In the genomic region with DNA sequence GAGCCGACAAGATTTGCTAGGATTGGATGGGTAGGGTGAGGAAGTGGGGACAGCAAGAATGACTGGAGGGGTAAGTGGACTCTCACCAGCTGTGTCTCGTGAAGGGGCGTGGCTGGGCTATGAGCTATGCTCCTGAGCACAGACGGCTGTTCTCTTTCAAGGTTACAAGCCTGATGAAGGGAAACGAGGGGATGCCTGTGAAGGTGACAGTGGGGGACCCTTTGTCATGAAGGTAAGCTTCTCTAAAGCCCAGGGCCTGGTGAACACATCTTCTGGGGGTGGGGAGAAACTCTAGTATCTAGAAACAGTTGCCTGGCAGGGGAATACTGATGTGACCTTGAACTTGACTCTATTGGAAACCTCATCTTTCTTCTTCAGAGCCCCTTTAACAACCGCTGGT, we compare ENCODE assay signal across 17 cellular contexts. TPM values are rescaled to one million over a fixed set of nuclear protein-coding genes. Genes with fewer than 3 reads are reported as not detected.
DNase-seq lines count a peak whose midpoint lies in the region; ATAC-seq, FAIRE-seq and TF ChIP-seq lines count a peak whose summit lies in the region.
"Had no signal": no experiment of that assay in that cellular context is flagged by ENCODE, and none has a peak within 500 bp of the region (broad histone marks: within the 10 kb centered on the region; RNA-seq: fewer than 3 reads in every experiment).

No MANE protein-coding gene starts in this region.

- no peaks in the 10 kb centered on the region for H3K27me3 ChIP-seq in DND-41 (ENCODE audit: insufficient read depth, low read length, poor library complexity)
- H3K27me3 ChIP-seq: BE2C had no signal

- no peak for DNase-seq in DND-41
- DNase-seq in GM12891 (ENCODE audit: insufficient read length, low spot score), result no peak
- no peak for DNase-seq in WTC11 (ENCODE audit: low spot score)
- peak in 2 of 3 donors; percentile 42 to 52 for DNase-seq in mucosa of descending colon
- DNase-seq in immature natural killer cell, result no peak
- no peak for DNase-seq in OCI-LY7 (ENCODE audit: low spot score)
- DNase-seq in SK-N-DZ (ENCODE audit: low spot score), result no peak
- DNase-seq: BE2C; CD8-positive, alpha-beta memory T cell; EL; NCI-H1436; NCI-H2029 treated with DMSO at 0.1 percent for 48 hours; NCI-H526; Right ventricle myocardium superior had no signal

- H3K4me2 ChIP-seq in DND-41 (ENCODE audit: insufficient read depth, low read length), result no peak overlapping the region
- H3K4me2 ChIP-seq in OCI-LY7 (ENCODE audit: low read length), result no peak overlapping the region

- TF ChIP-seq CTCF in DND-41 (IDR thresholded peaks at IDR 0.05; ENCODE audit: borderline replicate concordance, extremely low read depth, low read length, poor library complexity, severe bottlenecking) (no peak), WTC11 (IDR thresholded peaks at IDR 0.05) (no peak), mucosa of descending colon (IDR thresholded peaks at IDR 0.05) (no peak), OCI-LY7 (conservative IDR thresholded peaks at IDR 0.05; ENCODE audit: low read length) (no peak)

- H3K27me3 Mint-ChIP-seq in WTC11 (ENCODE audit: low read depth) (no peaks in the 10 kb centered on the region; the same call in 1 of the 2 replicates), immature natural killer cell (ENCODE audit: low read depth in 3 of 3) (peaks cover 0 to 5% (median 1%) of the 10 kb centered on the region in 3 donors)
- H3K27me3 Mint-ChIP-seq: CD8-positive, alpha-beta memory T cell; IgD-negative memory B cell had no signal

- H4K20me1 ChIP-seq in DND-41 (ENCODE audit: insufficient read depth, low read length) (no peaks in the 10 kb centered on the region), OCI-LY7 (ENCODE audit: insufficient read depth, low read length) (no peaks in the 10 kb centered on the region)

- H3K36me3 Mint-ChIP-seq in WTC11 (peaks cover 32% of the 10 kb centered on the region), immature natural killer cell (peaks cover 15 to 22% (median 21%) of the 10 kb centered on the region in 3 donors)

- no peaks in the 10 kb centered on the region for H3K4me1 ChIP-seq in DND-41 (ENCODE audit: insufficient read depth, low read length)
- no peaks in the 10 kb centered on the region for H3K4me1 ChIP-seq in mucosa of descending colon (ENCODE audit: low read depth)
- no peaks in the 10 kb centered on the region for H3K4me1 ChIP-seq in OCI-LY7 (ENCODE audit: insufficient read depth, low read length, poor library complexity, severe bottlenecking)
- H3K4me1 ChIP-seq: BE2C had no signal

- H3K9ac ChIP-seq in DND-41 (ENCODE audit: low read depth, low read length), result no peak overlapping the region

- H3K27ac Mint-ChIP-seq in WTC11, result no peak overlapping the region
- no peak overlapping the region for H3K27ac Mint-ChIP-seq in immature natural killer cell
- H3K27ac Mint-ChIP-seq: CD8-positive, alpha-beta memory T cell; IgD-negative memory B cell had no signal

- CTCF ChIA-PET in WTC11 (lab: Charles Lee), result no interaction called here
- CTCF ChIA-PET in OCI-LY7 (lab: Charles Lee; ENCODE audit: unreplicated experiment), result no interaction called here

- H3K27ac ChIP-seq in DND-41 (ENCODE audit: low read length) (no peak overlapping the region), OCI-LY7 (ENCODE audit: low read depth, low read length, poor library complexity, severe bottlenecking) (no peak overlapping the region)

- H3K36me3 ChIP-seq in DND-41 (ENCODE audit: insufficient read depth, low read length) (peaks cover 30% of the 10 kb centered on the region), mucosa of descending colon (ENCODE audit: low read depth) (peaks cover 6% of the 10 kb centered on the region), OCI-LY7 (ENCODE audit: insufficient read depth, low read length) (peaks cover 46% of the 10 kb centered on the region)

- peak; percentile 39 for ATAC-seq in DND-41 (ENCODE audit: insufficient read depth, low read depth)
- peak; percentile 64 for ATAC-seq in WTC11
- ATAC-seq in mucosa of descending colon, result peak; percentile 62

- H3K9me3 Mint-ChIP-seq in WTC11 (no peaks in the 10 kb centered on the region), immature natural killer cell (no peaks in the 10 kb centered on the region)
- H3K9me3 Mint-ChIP-seq: CD8-positive, alpha-beta memory T cell; IgD-negative memory B cell had no signal

- H3K4me1 Mint-ChIP-seq in WTC11 (peaks cover 5% of the 10 kb centered on the region; the same call in 1 of the 2 replicates), immature natural killer cell (no peaks in the 10 kb centered on the region)
- H3K4me1 Mint-ChIP-seq: CD8-positive, alpha-beta memory T cell; IgD-negative memory B cell had no signal

- no peaks in the 10 kb centered on the region for H3K9me3 ChIP-seq in DND-41 (ENCODE audit: insufficient read depth, low read length, severe bottlenecking)
- no peaks in the 10 kb centered on the region for H3K9me3 ChIP-seq in mucosa of descending colon
- no peaks in the 10 kb centered on the region for H3K9me3 ChIP-seq in OCI-LY7 (ENCODE audit: low read length)
- H3K9me3 ChIP-seq: BE2C had no signal

- H3K79me2 ChIP-seq in DND-41 (ENCODE audit: insufficient read depth, low read length) (no peaks in the 10 kb centered on the region), OCI-LY7 (ENCODE audit: insufficient read depth, low read depth, low read length) (no peaks in the 10 kb centered on the region)

- no TSS peak for BruUV-seq in OCI-LY7 (replicated peaks; lab: Mats Ljungman, UMichigan)

- no peak for FAIRE-seq in GM12891 (lab: Jason Lieb, UNC)
- FAIRE-seq: H54 had no signal

- intact Hi-C loops in mucosa of descending colon (cut with DNase I, micrococcal nuclease), result no loop called here
- intact Hi-C loops in OCI-LY7 (cut with micrococcal nuclease; ENCODE audit: unreplicated experiment), result no loop called here

- no peak overlapping the region for H2AFZ ChIP-seq in DND-41 (ENCODE audit: low read depth, low read length)
- no peak overlapping the region for H2AFZ ChIP-seq in OCI-LY7 (ENCODE audit: low read length)

- no peaks in the 10 kb centered on the region for H3K9me2 ChIP-seq in OCI-LY7 (ENCODE audit: insufficient read depth, low read length)

- no peak; the same call in 1 of the 2 replicates for TF ChIP-seq POLR2A in GM12891 (IDR thresholded peaks at IDR 0.05; ENCODE audit: low read depth, low read length)

- POLR2A ChIA-PET in WTC11 (lab: Charles Lee) (no interaction called here), OCI-LY7 (lab: Charles Lee) (no interaction called here)

- H3K4me3 ChIP-seq in DND-41 (ENCODE audit: low read depth in 1 of 2, low read length in 2 of 2), result no peak overlapping the region
- no peak overlapping the region for H3K4me3 ChIP-seq in mucosa of descending colon
- H3K4me3 ChIP-seq in OCI-LY7 (ENCODE audit: low read depth, low read length, poor library complexity, severe bottlenecking), result no peak overlapping the region

- no peak overlapping the region for H3K4me3 Mint-ChIP-seq in WTC11
- no peak overlapping the region for H3K4me3 Mint-ChIP-seq in immature natural killer cell
- H3K4me3 Mint-ChIP-seq: CD8-positive, alpha-beta memory T cell had no signal

TF ChIP-seq in GM12891, 5 proteins besides CTCF, POLR2A, EP300 and RAD21:
- peak; percentile 38; the same call in 1 of the 2 replicates for TF ChIP-seq POLR2AphosphoS5 (IDR thresholded peaks at IDR 0.05; ENCODE audit: low read depth, low read length)
- no peak for TF ChIP-seq TAF1 (IDR thresholded peaks at IDR 0.05; ENCODE audit: low read depth, low read length)

RNA-seq across cellular contexts. Expression of a gene that starts 19.9 kb away (rescaled TPM):
- polyA plus RNA-seq in GM12891 (2012; ENCODE audit: low read depth, missing spikeins), result not detected
- total RNA-seq in WTC11 (2021), result 0.50 to 0.82 TPM (median 0.73 TPM) in 3 replicates
- total RNA-seq in mucosa of descending colon, result under 1 TPM in 1 of 3 donors, not detected in 2; 0.19 TPM
- not detected for polyA plus RNA-seq in immature natural killer cell
- not detected in 2 replicates for total RNA-seq in OCI-LY7 (2014; rRNA removed; shearing (Covaris generic))
- total RNA-seq in OCI-LY7 (2022), result 0.48 TPM in 1 of 2 replicates, not detected in the other
- not detected in 2 replicates for polyA plus RNA-seq in SK-N-DZ (2014; cell fraction: cytosol; rRNA removed)
- 0.13 and 0.43 TPM in 2 replicates for polyA plus RNA-seq in SK-N-DZ (2014; cell fraction: nucleus; rRNA removed)
- total RNA-seq: CD8-positive, alpha-beta memory T cell had no signal
- polyA plus RNA-seq: AG04450; CD8-positive, alpha-beta memory T cell; IgD-negative memory B cell had no signal

RNA-seq across cellular contexts. Expression of a gene that starts 38.1 kb away (rescaled TPM):
- polyA plus RNA-seq in GM12891 (2012; ENCODE audit: low read depth, missing spikeins), result 7.8 TPM
- total RNA-seq in WTC11 (2021) (13.3 to 16.0 TPM (median 15.2 TPM) in 3 replicates), mucosa of descending colon (10 to 100 TPM in 2 of 3 donors, 1 to 10 TPM in 1; 8.0 to 13.2 (median 12.8) TPM), OCI-LY7 (2022) (13.8 and 15.7 TPM in 2 replicates)
- polyA plus RNA-seq in immature natural killer cell, result 10 to 100 TPM in 1 of 3 donors, 1 to 10 TPM in 2; 9.1 to 14.6 (median 9.5) TPM
- 7.2 and 15.2 TPM in 2 replicates for total RNA-seq in OCI-LY7 (2014; rRNA removed; shearing (Covaris generic))
- polyA plus RNA-seq in SK-N-DZ (2014; cell fraction: cytosol; rRNA removed), result 16.0 and 17.1 TPM in 2 replicates
- polyA plus RNA-seq in SK-N-DZ (2014; cell fraction: nucleus; rRNA removed), result 10.3 and 12.3 TPM in 2 replicates

RNA-seq across cellular contexts. Expression of a gene that starts 38.5 kb away (rescaled TPM):
- polyA plus RNA-seq in GM12891 (2012; ENCODE audit: low read depth, missing spikeins), result 18.2 TPM
- total RNA-seq in WTC11 (2021) (45.1 to 53.0 TPM (median 45.9 TPM) in 3 replicates), mucosa of descending colon (10 to 100 TPM; 76.4 to 95.2 (median 90.6) TPM), OCI-LY7 (2022) (42.6 and 43.3 TPM in 2 replicates)
- polyA plus RNA-seq in immature natural killer cell, result 100 to 1,000 TPM in 1 of 3 donors, 10 to 100 TPM in 2; 38.6 to 104 (median 60.4) TPM
- total RNA-seq in OCI-LY7 (2014; rRNA removed; shearing (Covaris generic)), result 14.1 and 16.3 TPM in 2 replicates
- polyA plus RNA-seq in SK-N-DZ (2014; cell fraction: cytosol; rRNA removed), result 8.1 and 15.1 TPM in 2 replicates
- 6.1 and 13.4 TPM in 2 replicates for polyA plus RNA-seq in SK-N-DZ (2014; cell fraction: nucleus; rRNA removed)

Comparison
In these comparisons a context has a peak if more than half of its experiments do, and no peak if none do; other contexts are left out.
1. DNase-seq: peak in mucosa of descending colon (2 of 3); none in DND-41 (single experiment), GM12891 (single experiment), WTC11 (single experiment), immature natural killer cell (0 of 3), OCI-LY7 (single experiment) and SK-N-DZ (single experiment).
2. Peak in every context shown above with its lines, with median percentiles within 50 percentile points of each other: ATAC-seq.